Comparison of ENCODE assay signal across 13 cellular contexts in genomic region chr1:34270181-34270580, GRCh38.
DNase-seq lines count a peak whose midpoint lies in the region; ATAC-seq and TF ChIP-seq lines count a peak whose summit lies in the region.
"Had no signal": no experiment of that assay in that cellular context is flagged by ENCODE, and none has a peak within 500 bp of the region (broad histone marks: within the 10 kb centered on the region; RNA-seq: fewer than 3 reads in every experiment).

No MANE protein-coding gene starts in this region.

- no peak for TF ChIP-seq CTCF in fibroblast of the aortic adventitia (IDR thresholded peaks at IDR 0.05; ENCODE audit: insufficient read depth, low read length)

- peak; percentile 6 for DNase-seq in HS-5 (ENCODE audit: low read depth)
- DNase-seq in T1000 (lab: John Stamatoyannopoulos, UW): peak; percentile 19
- peak; percentile 11 for DNase-seq in fibroblast of the aortic adventitia (ENCODE audit: low read depth)
- DNase-seq in NCI-H1436 (lab: John Stamatoyannopoulos, UW): no peak
- DNase-seq: Caco-2; CD8-positive, alpha-beta T cell; DMS53; GOT3; H9 had no signal

- no peak overlapping the region for H3K4me3 ChIP-seq in fibroblast of the aortic adventitia (ENCODE audit: low read depth, low read length)
- H3K4me3 ChIP-seq: GM12878 had no signal

- ATAC-seq in GM18502 (IDR thresholded peaks at IDR 0.05; ENCODE audit: poor library complexity, unreplicated experiment) (no peak), GM18861 (IDR thresholded peaks at IDR 0.05; ENCODE audit: unreplicated experiment) (no peak)
- no peak for ATAC-seq in activated CD4-positive, CD25-positive, alpha-beta regulatory T cell treated with anti-CD3 and anti-CD28 coated beads, Interleukin-2, amount 50 U/mL, for 24 hours
- ATAC-seq: CD8-positive, alpha-beta T cell; GM12878 had no signal
